In genomic region chr20:3843990-3844619, GRCh38 we compare ENCODE assay signal across 4 cellular contexts. TPM values are rescaled to one million over a fixed set of nuclear protein-coding genes. Genes with fewer than 3 reads are reported as not detected.
DNase-seq lines count a peak whose midpoint lies in the region; TF ChIP-seq lines count a peak whose summit lies in the region.
"Not testable (repeated sequence)": the region's sequence is repeated elsewhere in the genome, so short reads cannot be mapped to it uniquely, and the experiment has no call there.

No MANE protein-coding gene starts in this region.

- CTCF ChIA-PET in PC-9 (lab: Charles Lee): not testable (repeated sequence)

- H3K4me1 Mint-ChIP-seq in endothelial cell (ENCODE audit: unreplicated experiment): peaks cover 29% of the 10 kb centered on the region

- not testable (repeated sequence) for TF ChIP-seq CTCF in GM13977 (IDR thresholded peaks at IDR 0.05; ENCODE audit: extremely low read depth, insufficient read depth, missing control alignments); PC-9 (conservative IDR thresholded peaks at IDR 0.05); endothelial cell (IDR thresholded peaks at IDR 0.05; ENCODE audit: unreplicated experiment); osteoblast (IDR thresholded peaks at IDR 0.05; ENCODE audit: extremely low read depth, low read depth, low read length)

- not testable (repeated sequence) for BruUV-seq in PC-9 (replicated peaks; lab: Mats Ljungman, UMichigan)

- not testable (repeated sequence) for H4K20me1 ChIP-seq in PC-9 (ENCODE audit: insufficient read depth); osteoblast (ENCODE audit: insufficient read depth, low read length)

- H3K27me3 Mint-ChIP-seq in endothelial cell (ENCODE audit: unreplicated experiment): not testable (repeated sequence)

- H3K36me3 Mint-ChIP-seq in endothelial cell (ENCODE audit: low read depth, unreplicated experiment): not testable (repeated sequence)

- POLR2A ChIA-PET in PC-9 (lab: Charles Lee; ENCODE audit: unreplicated experiment): interaction anchor here (0.6 kb wide), 2 partner anchors 30 to 147 kb away, joined by 3 read pairs; no protein-coding TSS in a partner anchor

- H3K9me3 Mint-ChIP-seq in endothelial cell (ENCODE audit: unreplicated experiment): not testable (repeated sequence)

- H3K4me3 ChIP-seq in PC-9; osteoblast (ENCODE audit: insufficient read depth, low read length): not testable (repeated sequence)

- H3K79me2 ChIP-seq in PC-9 (ENCODE audit: low read depth) (peaks cover 33% of the 10 kb centered on the region), osteoblast (ENCODE audit: insufficient read depth, low read length) (peaks cover 32% of the 10 kb centered on the region)

- not testable (repeated sequence) for H3K36me3 ChIP-seq in PC-9 (ENCODE audit: low read depth); osteoblast (ENCODE audit: insufficient read depth, low read length)

- in situ Hi-C loops in GM13977 (cut with MboI; ENCODE audit: low pct_unique_long_range_greater_than_20kb, low sequenced_read_pairs, unreplicated experiment): not testable (repeated sequence)

- intact Hi-C loops in PC-9 (cut with micrococcal nuclease; ENCODE audit: unreplicated experiment): loop anchor here (10.0 kb wide), 1 partner anchor 129 kb away; the partner anchor contains the start of gene SIGLEC1

- not testable (repeated sequence) for H3K27me3 ChIP-seq in PC-9 (ENCODE audit: insufficient read depth, low read depth); osteoblast (ENCODE audit: insufficient read depth, low read length)

- not testable (repeated sequence) for H3K9me3 ChIP-seq in PC-9 (ENCODE audit: insufficient read depth, low read depth); osteoblast (ENCODE audit: low read depth, low read length)

- DNase-seq in GM13977 (ENCODE audit: low spot score) (peak; percentile 3), osteoblast (ENCODE audit: insufficient read length, low spot score, missing footprints) (peak; percentile 62)
- not testable (repeated sequence) for DNase-seq in PC-9; endothelial cell (ENCODE audit: low spot score)

- not testable (repeated sequence) for H3K4me3 Mint-ChIP-seq in endothelial cell (ENCODE audit: unreplicated experiment)

- not testable (repeated sequence) for H2AFZ ChIP-seq in PC-9; osteoblast (ENCODE audit: low read length)

- peaks cover 52% of the 10 kb centered on the region; the same call in 1 of the 2 replicates for H3F3A ChIP-seq in PC-9 (ENCODE audit: insufficient read depth, low read depth)

- H3K4me1 ChIP-seq in PC-9 (replicated peaks; ENCODE audit: insufficient read depth) (peaks cover 65% of the 10 kb centered on the region), osteoblast (ENCODE audit: insufficient read depth, low read length) (peaks cover 22% of the 10 kb centered on the region)

- peak overlapping the region; percentile 24 for H3K27ac Mint-ChIP-seq in endothelial cell (ENCODE audit: unreplicated experiment)

- H3K4me2 ChIP-seq in PC-9: 0 out of 2 replicates have a peak overlapping the region, but pooled peaks have one; percentile 47
- not testable (repeated sequence) for H3K4me2 ChIP-seq in osteoblast (ENCODE audit: insufficient read depth, low read length)

- H3K27ac ChIP-seq in PC-9 (peak overlapping the region; percentile 88), osteoblast (ENCODE audit: low read depth, low read length) (peak overlapping the region; percentile 70)

- H3K9me2 ChIP-seq in PC-9 (ENCODE audit: insufficient read depth): not testable (repeated sequence)

RNA-seq across cellular contexts. Expression of gene MAVS, which starts 2.5 kb away (rescaled TPM):
- total RNA-seq in PC-9 (2021): 53.6 and 61.3 TPM in 2 replicates
- total RNA-seq in endothelial cell (ENCODE audit: unreplicated experiment): 111 TPM
- 32.1 and 32.2 TPM in 2 replicates for total RNA-seq in osteoblast

RNA-seq across cellular contexts. Expression of gene AP5S1, which starts 23.8 kb away (rescaled TPM):
- total RNA-seq in PC-9 (2021): 18.3 and 20.0 TPM in 2 replicates
- 9.9 TPM for total RNA-seq in endothelial cell (ENCODE audit: unreplicated experiment)
- total RNA-seq in osteoblast: 23.9 and 25.3 TPM in 2 replicates

RNA-seq across cellular contexts. Expression of gene PANK2, which starts 45.1 kb away (rescaled TPM):
- total RNA-seq in PC-9 (2021): 51.6 and 54.5 TPM in 2 replicates
- 53.7 TPM for total RNA-seq in endothelial cell (ENCODE audit: unreplicated experiment)
- total RNA-seq in osteoblast: 57.2 and 60.4 TPM in 2 replicates

RNA-seq across cellular contexts. Expression of gene CDC25B, which starts 48.0 kb away (rescaled TPM):
- total RNA-seq in PC-9 (2021): 83.5 and 91.0 TPM in 2 replicates
- 10.4 TPM for total RNA-seq in endothelial cell (ENCODE audit: unreplicated experiment)
- total RNA-seq in osteoblast: 20.6 and 23.5 TPM in 2 replicates

RNA-seq across cellular contexts. Expression of gene CENPB, which starts 57.6 kb away (rescaled TPM):
- total RNA-seq in PC-9 (2021) (70.8 and 82.9 TPM in 2 replicates), endothelial cell (ENCODE audit: unreplicated experiment) (57.9 TPM), osteoblast (95.5 and 101 TPM in 2 replicates)
